Comparison of ENCODE assay signal across 8 cellular contexts in genomic region chr15:79896131-79896633, GRCh38. TPM values are rescaled to one million over a fixed set of nuclear protein-coding genes. Genes with fewer than 3 reads are reported as not detected.
DNase-seq lines count a peak whose midpoint lies in the region; ATAC-seq and TF ChIP-seq lines count a peak whose summit lies in the region.

No MANE protein-coding gene starts in this region.

- H2AFZ ChIP-seq in Karpas-422 (ENCODE audit: low read length): no peak overlapping the region

- peaks cover 30 to 49% (median 39%) of the 10 kb centered on the region in 4 donors for H3K4me1 Mint-ChIP-seq in CD4-positive, alpha-beta memory T cell
- H3K4me1 Mint-ChIP-seq in chondrocyte (ENCODE audit: low read depth): peaks cover 28% of the 10 kb centered on the region

- peaks cover 59% of the 10 kb centered on the region for H3K79me2 ChIP-seq in Karpas-422 (ENCODE audit: low read length)

- ATAC-seq in GM19452 (IDR thresholded peaks at IDR 0.05; ENCODE audit: unreplicated experiment): peak; percentile 56

- peaks cover 32% of the 10 kb centered on the region for H3K4me1 ChIP-seq in CD4-positive, alpha-beta memory T cell (ENCODE audit: insufficient read depth, low read length)
- H3K4me1 ChIP-seq in Karpas-422 (ENCODE audit: low read length) (peaks cover 49% of the 10 kb centered on the region), muscle layer of colon (ENCODE audit: insufficient read depth, low read length) (peaks cover 5% of the 10 kb centered on the region)

- H4K20me1 ChIP-seq in Karpas-422 (ENCODE audit: insufficient read depth, low read depth, low read length): no peaks in the 10 kb centered on the region

- peak overlapping the region; percentile 74 to 84 for H3K4me3 ChIP-seq in CD4-positive, alpha-beta memory T cell (ENCODE audit: low read length in 2 of 2)
- H3K4me3 ChIP-seq in Karpas-422 (ENCODE audit: low read length) (peak overlapping the region; percentile 81), muscle layer of colon (ENCODE audit: low read depth in 1 of 2, low read length in 2 of 2) (peak overlapping the region; percentile 56 to 79)

- no peaks in the 10 kb centered on the region for H3K9me2 ChIP-seq in Karpas-422 (replicated peaks; ENCODE audit: insufficient read depth, low read length)

- no peaks in the 10 kb centered on the region for H3K27me3 Mint-ChIP-seq in CD4-positive, alpha-beta memory T cell
- H3K27me3 Mint-ChIP-seq in chondrocyte (ENCODE audit: low read depth): no peaks in the 10 kb centered on the region

- TF ChIP-seq CTCF in chondrocyte (IDR thresholded peaks at IDR 0.05): no peak

- peaks cover 0 to 4% (median 0%) of the 10 kb centered on the region in 8 donors for H3K9me3 Mint-ChIP-seq in CD4-positive, alpha-beta memory T cell
- no peaks in the 10 kb centered on the region for H3K9me3 Mint-ChIP-seq in chondrocyte (ENCODE audit: low read depth)

- peak overlapping the region; percentile 79 for H3K4me2 ChIP-seq in Karpas-422 (ENCODE audit: low read depth, low read length, poor library complexity, severe bottlenecking)

- peak overlapping the region; percentile 97 to 100 (median 99) for H3K27ac Mint-ChIP-seq in CD4-positive, alpha-beta memory T cell
- peak overlapping the region; percentile 96 for H3K27ac Mint-ChIP-seq in chondrocyte (ENCODE audit: unreplicated experiment)

- intact Hi-C loops in CD4-positive, alpha-beta memory T cell (cut with micrococcal nuclease): loop anchor here (5.0 kb wide), 1 partner anchor 176 kb away; no protein-coding TSS in a partner anchor

- peaks cover 15 to 25% of the 10 kb centered on the region in 2 donors for H3K36me3 Mint-ChIP-seq in CD4-positive, alpha-beta memory T cell
- peaks cover 1% of the 10 kb centered on the region for H3K36me3 Mint-ChIP-seq in chondrocyte (ENCODE audit: low read depth)

- CTCF ChIA-PET in CD4-positive, alpha-beta memory T cell (lab: Charles Lee; ENCODE audit: partially characterized antibody): interaction anchor here (0.6 to 5.0 kb wide), 11 partner anchors 9 to 164 kb away, joined by 3 to 42 read pairs (median 5); partner anchors contain the start of gene ZFAND6

- H3K9me3 ChIP-seq in CD4-positive, alpha-beta memory T cell (ENCODE audit: control insufficient read depth in 1 of 2, low read length in 2 of 2): no peaks in the 10 kb centered on the region
- no peaks in the 10 kb centered on the region for H3K9me3 ChIP-seq in Karpas-422 (ENCODE audit: low read length)
- H3K9me3 ChIP-seq in muscle layer of colon (ENCODE audit: low read length): no peaks in the 10 kb centered on the region

- H3K36me3 ChIP-seq in CD4-positive, alpha-beta memory T cell (ENCODE audit: insufficient read depth, low read length): no peaks in the 10 kb centered on the region
- H3K36me3 ChIP-seq in Karpas-422 (ENCODE audit: insufficient read depth, low read length): peaks cover 11% of the 10 kb centered on the region; the same call in 1 of the 2 replicates
- H3K36me3 ChIP-seq in muscle layer of colon (ENCODE audit: insufficient read depth, low read length): no peaks in the 10 kb centered on the region

- peak overlapping the region; percentile 88 for H3K27ac ChIP-seq in CD4-positive, alpha-beta memory T cell (ENCODE audit: low read depth, low read length)
- H3K27ac ChIP-seq in Karpas-422 (ENCODE audit: low read length) (peak overlapping the region; percentile 68), muscle layer of colon (ENCODE audit: low read depth, low read length) (peak overlapping the region; percentile 74)

- no peaks in the 10 kb centered on the region for H3K27me3 ChIP-seq in CD4-positive, alpha-beta memory T cell (ENCODE audit: insufficient read depth, low read length)
- no peaks in the 10 kb centered on the region for H3K27me3 ChIP-seq in Karpas-422 (ENCODE audit: low read length)
- no peaks in the 10 kb centered on the region for H3K27me3 ChIP-seq in muscle layer of colon (ENCODE audit: control insufficient read depth in 1 of 2, insufficient read depth in 2 of 2, low read length in 2 of 2)

- POLR2A ChIA-PET in CD4-positive, alpha-beta memory T cell (lab: Charles Lee; ENCODE audit: partially characterized antibody): interaction anchor here (0.6 to 5.5 kb wide), 19 partner anchors 9 to 256 kb away, joined by 3 to 153 read pairs (median 4); partner anchors contain the start of genes BCL2A1, FAH and ZFAND6

- H3K9ac ChIP-seq in Karpas-422 (ENCODE audit: low read length) (peak overlapping the region; percentile 87), muscle layer of colon (ENCODE audit: low read length) (peak overlapping the region; percentile 76)

- DNase-seq in CD4-positive, alpha-beta memory T cell: no peak
- DNase-seq in Karpas-422: peak; percentile 58
- no peak for DNase-seq in chondrocyte (ENCODE audit: low spot score)
- DNase-seq in SIG-M5 treated with dmso at 0.1 percent for 504 hours (lab: John Stamatoyannopoulos, UW; ENCODE audit: unreplicated experiment): no peak
- DNase-seq in HK-2 (ENCODE audit: unreplicated experiment): no peak
- DNase-seq in islet precursor cell: no peak

- H3K4me3 Mint-ChIP-seq in CD4-positive, alpha-beta memory T cell: peak overlapping the region; percentile 96 to 100 (median 100)
- peak overlapping the region; percentile 97 for H3K4me3 Mint-ChIP-seq in chondrocyte (ENCODE audit: unreplicated experiment)

RNA-seq across cellular contexts. Expression of gene MTHFS, which starts 0.6 kb away (rescaled TPM):
- total RNA-seq in CD4-positive, alpha-beta memory T cell: 10 to 100 TPM; 21.3 to 25.6 TPM
- 100 to 1,000 TPM in 1 of 2 donors, 10 to 100 TPM in 1; 62.9 to 136 TPM for polyA plus RNA-seq in CD4-positive, alpha-beta memory T cell
- 35.5 and 57.0 TPM in 2 replicates for total RNA-seq in Karpas-422 (2014; rRNA removed; shearing (Covaris generic); ENCODE audit: low replicate concordance)
- 12.9 to 16.9 TPM (median 13.0 TPM) in 3 replicates for total RNA-seq in chondrocyte
